ENCODE assay signal across 23 cellular contexts in the genomic region with DNA sequence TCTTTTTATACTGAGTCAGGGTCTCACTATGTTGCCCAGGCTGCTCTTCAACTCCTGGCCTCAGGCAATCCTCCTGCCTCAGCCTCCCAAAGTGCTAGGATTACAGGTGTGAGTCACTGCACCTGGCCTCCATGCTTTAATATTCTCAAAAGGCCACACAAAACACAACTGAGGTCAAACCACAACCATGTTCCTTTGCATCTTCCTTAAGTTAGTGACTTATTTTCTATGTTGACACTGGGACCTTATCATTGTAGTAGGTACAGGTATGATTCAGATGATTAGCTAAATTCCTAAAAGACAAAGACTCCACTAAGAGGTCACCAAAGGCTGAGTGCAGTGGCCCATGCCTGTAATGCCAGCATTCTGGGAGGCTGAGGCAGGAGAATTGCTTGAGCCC.
"Had no signal": no experiment of that assay in that cellular context is flagged by ENCODE, and none has a peak within 500 bp of the region (broad histone marks: within the 10 kb centered on the region; RNA-seq: fewer than 3 reads in every experiment).

No MANE protein-coding gene starts in this region.

- H3K79me2 ChIP-seq: parathyroid adenoma had no signal

- H3K4me1 Mint-ChIP-seq: naive thymus-derived CD4-positive, alpha-beta T cell; stimulated activated memory B cell treated with anti-CD40 and anti-IgM and Interleukin-4, amounts not matched to agents 10 μg/mL and 1 μg/mL and 100 μg/mL, for 72 hours had no signal

- H3K9me3 ChIP-seq: gastrocnemius medialis, right atrium auricular region, thoracic aorta, tibial nerve, upper lobe of right lung, uterus had no signal

- ATAC-seq: effector memory CD8-positive, alpha-beta T cell; gastrocnemius medialis; left lobe of liver; naive thymus-derived CD4-positive, alpha-beta T cell; sciatic nerve; stimulated activated memory B cell treated with anti-CD40 and anti-IgM and Interleukin-4, amounts not matched to agents 10 μg/mL and 1 μg/mL and 100 μg/mL, for 72 hours; stimulated activated naive CD8-positive, alpha-beta T cell treated with anti-CD3 and anti-CD28 coated beads, Interleukin-15, Interleukin-2, amounts not matched to agents 100 U/mL and 50 U/mL, for 24 hours; upper lobe of right lung had no signal

- H3K4me3 Mint-ChIP-seq: effector memory CD8-positive, alpha-beta T cell; mesothelial cell of epicardium; naive thymus-derived CD4-positive, alpha-beta T cell; nephron; neural progenitor cell; stimulated activated memory B cell treated with anti-CD40 and anti-IgM and Interleukin-4, amounts not matched to agents 10 μg/mL and 1 μg/mL and 100 μg/mL, for 72 hours had no signal

- H3K27me3 ChIP-seq: gastrocnemius medialis, neural progenitor cell, right atrium auricular region, tibial nerve, upper lobe of right lung, uterus had no signal

- H3K4me3 ChIP-seq: gastrocnemius medialis, lung, neural progenitor cell, right atrium auricular region, thoracic aorta, tibial nerve, upper lobe of right lung, uterus had no signal

- H3K4me1 ChIP-seq: parathyroid adenoma, right atrium auricular region, uterus had no signal

- H3K36me3 ChIP-seq: gastrocnemius medialis, neural progenitor cell, right atrium auricular region, thoracic aorta, tibial nerve, upper lobe of right lung, uterus had no signal

- H3K4me2 ChIP-seq: neural progenitor cell had no signal

- H3K9me3 Mint-ChIP-seq: mesothelial cell of epicardium; nephron; stimulated activated memory B cell treated with anti-CD40 and anti-IgM and Interleukin-4, amounts not matched to agents 10 μg/mL and 1 μg/mL and 100 μg/mL, for 72 hours had no signal

- H2AFZ ChIP-seq: neural progenitor cell, parathyroid adenoma had no signal

- H3K27me3 Mint-ChIP-seq: progenitor cell of endocrine pancreas had no signal

- DNase-seq: cortex of kidney; effector memory CD8-positive, alpha-beta T cell; gastrocnemius medialis; head of caudate nucleus; mesenchymal stem cell; naive thymus-derived CD4-positive, alpha-beta T cell; stimulated activated CD4-positive, alpha-beta T cell treated with anti-CD3 and anti-CD28 coated beads, Interleukin-2, amount 100 ng/mL, for 24 hours; stimulated activated CD4-positive, alpha-beta T cell treated with anti-CD3 and anti-CD28 coated beads, Interleukin-4, amount 100 ng/mL, for 24 hours; stimulated activated naive CD8-positive, alpha-beta T cell treated with anti-CD3 and anti-CD28 coated beads, Interleukin-15, Interleukin-2, amounts not matched to agents 100 U/mL and 50 U/mL, for 24 hours; upper lobe of right lung; uterus had no signal

- H3K36me3 Mint-ChIP-seq: mesothelial cell of epicardium; naive thymus-derived CD4-positive, alpha-beta T cell; neural progenitor cell; stimulated activated memory B cell treated with anti-CD40 and anti-IgM and Interleukin-4, amounts not matched to agents 10 μg/mL and 1 μg/mL and 100 μg/mL, for 72 hours had no signal

- H3K27ac ChIP-seq: gastrocnemius medialis, neural progenitor cell, parathyroid adenoma, right atrium auricular region, thoracic aorta, tibial nerve, upper lobe of right lung, uterus had no signal

- H3K27ac Mint-ChIP-seq: effector memory CD8-positive, alpha-beta T cell; mesothelial cell of epicardium; nephron; neural progenitor cell; progenitor cell of endocrine pancreas; stimulated activated memory B cell treated with anti-CD40 and anti-IgM and Interleukin-4, amounts not matched to agents 10 μg/mL and 1 μg/mL and 100 μg/mL, for 72 hours had no signal
